ENCODE assay signal across 10 cellular contexts in genomic region chr15:92909131-92909781, GRCh38. TPM values are rescaled to one million over a fixed set of nuclear protein-coding genes. Genes with fewer than 3 reads are reported as not detected.
DNase-seq lines count a peak whose midpoint lies in the region; ATAC-seq and TF ChIP-seq lines count a peak whose summit lies in the region.
"Had no signal": no experiment of that assay in that cellular context is flagged by ENCODE, and none has a peak within 500 bp of the region (broad histone marks: within the 10 kb centered on the region; RNA-seq: fewer than 3 reads in every experiment).

No MANE protein-coding gene starts in this region.

- H2AK5ac ChIP-seq in H9 (ENCODE audit: insufficient read length, low read length), result no peak overlapping the region

- H3K4ac ChIP-seq in H9 (ENCODE audit: low read depth, low read length), result no peak overlapping the region

- ATAC-seq in Panc1 (no peak), HG02840 (IDR thresholded peaks at IDR 0.05; ENCODE audit: low FRiP score, unreplicated experiment) (no peak), HG03175 (IDR thresholded peaks at IDR 0.05; ENCODE audit: unreplicated experiment) (no peak)
- ATAC-seq: esophagus mucosa had no signal

- H3K9ac ChIP-seq in BLaER1 treated with 17β-estradiol and CSF1 and Interleukin-3, amounts not matched to agents 10 nM and 100 nM, result peak overlapping the region in 3 of 11 experiments; percentile 71 to 99 (median 87); a peak in 4 of 22 replicates
- H3K9ac ChIP-seq in endodermal cell (ENCODE audit: extremely low read depth, low read length, poor library complexity, severe bottlenecking), result no peak overlapping the region
- H3K9ac ChIP-seq in H9 (ENCODE audit: extremely low read depth, insufficient read length, low read length), result no peak overlapping the region

- peaks cover 4% of the 10 kb centered on the region for H3K23me2 ChIP-seq in H9 (ENCODE audit: insufficient read length, low read depth, low read length, poor library complexity, severe bottlenecking)

- H3K4me1 Mint-ChIP-seq in endodermal cell, result peaks cover 78% of the 10 kb centered on the region
- H3K4me1 Mint-ChIP-seq in H9, result peaks cover 85 to 88% of the 10 kb centered on the region in 2 experiments

- in situ Hi-C loops in Panc1 (cut with HindIII; ENCODE audit: low pct_unique_long_range_greater_than_20kb, low sequenced_read_pairs), result no loop called here

- peak overlapping the region; percentile 87 for H3K27ac Mint-ChIP-seq in endodermal cell
- peak overlapping the region in 1 of 3 experiments; percentile 62; a peak in 1 of 7 replicates for H3K27ac Mint-ChIP-seq in H9

- CTCF ChIA-PET in Panc1 (lab: Charles Lee), result interaction anchor here (0.6 kb wide), 1 partner anchor 747 kb away, joined by 14 read pairs; no protein-coding TSS in a partner anchor

- H3K9me3 ChIP-seq in BLaER1 treated with 17β-estradiol and CSF1 and Interleukin-3, amounts not matched to agents 10 nM and 100 nM (replicated peaks in 1 of 11), result peaks cover 0 to 7% (median 0%) of the 10 kb centered on the region in 11 experiments; a peak in 2 of 22 replicates
- H3K9me3 ChIP-seq in Panc1 (ENCODE audit: control insufficient read depth, insufficient read depth, low read depth, low read length) (no peaks in the 10 kb centered on the region), endodermal cell (ENCODE audit: control insufficient read depth, low read length) (no peaks in the 10 kb centered on the region), ovary (no peaks in the 10 kb centered on the region), H9 (ENCODE audit: control insufficient read depth, low read depth, low read length) (no peaks in the 10 kb centered on the region)

- no peaks in the 10 kb centered on the region for H3K27me3 Mint-ChIP-seq in endodermal cell (ENCODE audit: insufficient read depth)
- no peaks in the 10 kb centered on the region for H3K27me3 Mint-ChIP-seq in H9 (ENCODE audit: low read depth)

- TF ChIP-seq EP300 in ovary (IDR thresholded peaks at IDR 0.05), result no peak

- peaks cover 0 to 49% (median 31%) of the 10 kb centered on the region in 11 experiments; a peak in 12 of 22 replicates for H4K20me1 ChIP-seq in BLaER1 treated with 17β-estradiol and CSF1 and Interleukin-3, amounts not matched to agents 10 nM and 100 nM
- no peaks in the 10 kb centered on the region for H4K20me1 ChIP-seq in H9 (ENCODE audit: control insufficient read depth, insufficient read depth, insufficient read length)

- H3K79me2 ChIP-seq in H9 (ENCODE audit: insufficient read depth, low read length), result peaks cover 57% of the 10 kb centered on the region

- no peak overlapping the region for H3K56ac ChIP-seq in H9 (ENCODE audit: insufficient read length, low read depth, low read length)

- intact Hi-C loops in Panc1 (cut with micrococcal nuclease; ENCODE audit: unreplicated experiment), result no loop called here
- intact Hi-C loops in ovary (cut with DNase I), result loop anchor here in 1 of 4 donors (5.0 kb wide), 1 partner anchor 77 kb away; no protein-coding TSS in a partner anchor

- no peak overlapping the region for H4K91ac ChIP-seq in H9 (ENCODE audit: insufficient read length, low read depth, low read length)

- no TSS peak for BruUV-seq in Panc1 (replicated peaks; lab: Mats Ljungman, UMichigan)

- TF ChIP-seq CTCF in Panc1 (IDR thresholded peaks at IDR 0.05) (no peak), endodermal cell (conservative IDR thresholded peaks at IDR 0.05) (no peak), ovary (IDR thresholded peaks at IDR 0.05) (no peak), H9 (conservative IDR thresholded peaks at IDR 0.05) (no peak)

- H3K23ac ChIP-seq in H9 (ENCODE audit: insufficient read length, low read depth, low read length), result no peak overlapping the region

- DNase-seq in Panc1 (ENCODE audit: low read depth, low spot score) (no peak), endodermal cell (no peak), ovary (no peak), H9 (no peak)
- no peak for DNase-seq in activated effector memory CD4-positive, alpha-beta T cell treated with anti-CD3 and anti-CD28 coated beads, Interleukin-2, amount 50 U/mL, for 16 hours
- DNase-seq: SHP77 treated with DMSO at 0.1 percent for 48 hours had no signal

- H2BK5ac ChIP-seq in H9 (ENCODE audit: insufficient read length, low read length), result no peak overlapping the region

- no peak overlapping the region for H4K5ac ChIP-seq in H9 (ENCODE audit: insufficient read length, low read depth, low read length)

- H2AFZ ChIP-seq in H9 (ENCODE audit: low read length), result no peak overlapping the region

- H2BK120ac ChIP-seq in H9 (ENCODE audit: low read depth, low read length, poor library complexity, severe bottlenecking), result no peak overlapping the region

- H3K9me3 Mint-ChIP-seq in endodermal cell, result no peaks in the 10 kb centered on the region
- no peaks in the 10 kb centered on the region for H3K9me3 Mint-ChIP-seq in H9

- no peak overlapping the region for H2BK20ac ChIP-seq in H9 (ENCODE audit: low read depth, low read length, poor library complexity, severe bottlenecking)

- no peak overlapping the region for H3T11ph ChIP-seq in H9 (ENCODE audit: low read length)

- TF ChIP-seq POLR2A in ovary (IDR thresholded peaks at IDR 0.05), result no peak

- H3K27ac ChIP-seq in BLaER1 treated with 17β-estradiol and CSF1 and Interleukin-3, amounts not matched to agents 10 nM and 100 nM, result peak overlapping the region in 7 of 11 experiments; percentile 19 to 100 (median 98); a peak in 11 of 22 replicates
- H3K27ac ChIP-seq in Panc1 (ENCODE audit: low read length), result peak overlapping the region; percentile 99
- H3K27ac ChIP-seq in endodermal cell (ENCODE audit: low read depth, low read length), result no peak overlapping the region
- H3K27ac ChIP-seq in ovary, result peak overlapping the region; percentile 48 to 72
- no peak overlapping the region for H3K27ac ChIP-seq in H9 (ENCODE audit: insufficient read length, low read depth, low read length)

- H3K27me3 ChIP-seq in BLaER1 treated with 17β-estradiol and CSF1 and Interleukin-3, amounts not matched to agents 10 nM and 100 nM, result no peaks in the 10 kb centered on the region
- no peaks in the 10 kb centered on the region for H3K27me3 ChIP-seq in Panc1 (ENCODE audit: control insufficient read depth, insufficient read depth, low read length)
- H3K27me3 ChIP-seq in endodermal cell (ENCODE audit: control insufficient read depth, insufficient read depth, low read length, poor library complexity, severe bottlenecking), result no peaks in the 10 kb centered on the region
- no peaks in the 10 kb centered on the region for H3K27me3 ChIP-seq in ovary
- no peaks in the 10 kb centered on the region for H3K27me3 ChIP-seq in H9 (ENCODE audit: insufficient read depth, low read length)

- peaks cover 71 to 96% (median 92%) of the 10 kb centered on the region in 10 experiments for H3K4me1 ChIP-seq in BLaER1 treated with 17β-estradiol and CSF1 and Interleukin-3, amounts not matched to agents 10 nM and 100 nM
- H3K4me1 ChIP-seq in Panc1 (ENCODE audit: control insufficient read depth, insufficient read depth, low read length) (peaks cover 89% of the 10 kb centered on the region), endodermal cell (ENCODE audit: control insufficient read depth, insufficient read depth, low read length) (peaks cover 7% of the 10 kb centered on the region), ovary (ENCODE audit: insufficient read depth) (peaks cover 24% of the 10 kb centered on the region), H9 (ENCODE audit: insufficient read depth, low read length) (peaks cover 2% of the 10 kb centered on the region; the same call in 1 of the 2 replicates)

- peak overlapping the region in 10 of 11 experiments; percentile 82 to 99 (median 88); a peak in 17 of 22 replicates for H3K4me2 ChIP-seq in BLaER1 treated with 17β-estradiol and CSF1 and Interleukin-3, amounts not matched to agents 10 nM and 100 nM
- no peak overlapping the region for H3K4me2 ChIP-seq in H9 (ENCODE audit: insufficient read depth, insufficient read length, low read length)

- WGBS in endodermal cell (ENCODE audit: insufficient coverage in 1 of 2, insufficient read length in 1 of 2), 2 experiments, result 77 to 93% methylated on average over 4 to 7 of the region's 7 CpGs
- WGBS in ovary, 3 donors, result 39 to 43% (median 42%) methylated on average over 7 of the region's 7 CpGs
- no CpG with 5 or more reads among the region's 7 CpGs for WGBS in H9 (ENCODE audit: extremely low coverage, insufficient read length, low lambda C conversion rate)

- H3K79me1 ChIP-seq in H9 (ENCODE audit: insufficient read depth, low read depth, low read length, poor library complexity, severe bottlenecking), result peaks cover 3% of the 10 kb centered on the region

- no peak overlapping the region for H4K8ac ChIP-seq in H9 (replicated peaks; ENCODE audit: insufficient read length, low read depth, low read length)

- no peak overlapping the region for H2BK12ac ChIP-seq in H9 (ENCODE audit: insufficient read length, low read depth, low read length)

- peaks cover 26 to 61% (median 55%) of the 10 kb centered on the region in 11 experiments; a peak in 20 of 22 replicates for H3K36me3 ChIP-seq in BLaER1 treated with 17β-estradiol and CSF1 and Interleukin-3, amounts not matched to agents 10 nM and 100 nM
- H3K36me3 ChIP-seq in Panc1 (ENCODE audit: control insufficient read depth, insufficient read depth, low read length), result peaks cover 3% of the 10 kb centered on the region; the same call in 1 of the 2 replicates
- H3K36me3 ChIP-seq in endodermal cell (ENCODE audit: control insufficient read depth, insufficient read depth, low read length), result peaks cover 48% of the 10 kb centered on the region
- H3K36me3 ChIP-seq in ovary, result no peaks in the 10 kb centered on the region

- H3K4me3 Mint-ChIP-seq in endodermal cell (no peak overlapping the region), H9 (no peak overlapping the region; a peak in 1 of 5 replicates)

- POLR2A ChIA-PET in Panc1 (lab: Charles Lee), result interaction anchor here (0.7 to 1.3 kb wide), 2 partner anchors 27 to 106 kb away, joined by 4 to 6 read pairs; no protein-coding TSS in a partner anchor

- no peak overlapping the region for H3K14ac ChIP-seq in H9 (ENCODE audit: insufficient read depth, low read length)

- no peak overlapping the region for H2BK15ac ChIP-seq in H9 (ENCODE audit: low read depth, low read length)

- H3K18ac ChIP-seq in H9 (ENCODE audit: insufficient read length, low read depth, low read length), result no peak overlapping the region

- H3K4me3 ChIP-seq in BLaER1 treated with 17β-estradiol and CSF1 and Interleukin-3, amounts not matched to agents 10 nM and 100 nM, result peak overlapping the region in 1 of 10 experiments; percentile 50; a peak in 1 of 20 replicates
- H3K4me3 ChIP-seq in Panc1 (ENCODE audit: low read depth in 2 of 2, low read length in 2 of 2), result no peak overlapping the region
- no peak overlapping the region for H3K4me3 ChIP-seq in endodermal cell (ENCODE audit: low read length)
- no peak overlapping the region for H3K4me3 ChIP-seq in ovary

- H3K36me3 Mint-ChIP-seq in endodermal cell (ENCODE audit: low read depth), result peaks cover 38% of the 10 kb centered on the region
- peaks cover 15 to 43% (median 38%) of the 10 kb centered on the region in 3 experiments for H3K36me3 Mint-ChIP-seq in H9 (ENCODE audit: insufficient read depth in 1 of 3, low read depth in 3 of 3)

RNA-seq across cellular contexts. Expression of gene CHD2, which starts 9.1 kb away (rescaled TPM):
- 81.8 TPM for total RNA-seq in Panc1 (2021; ENCODE audit: unreplicated experiment)
- 43.9 TPM for polyA plus RNA-seq in Panc1 (2012; ENCODE audit: insufficient read length)
- total RNA-seq in endodermal cell, result 100 to 1,000 TPM; 116 to 127 TPM
- 56.2 TPM for polyA plus RNA-seq in endodermal cell (2013, experiment 1 of 2)
- polyA plus RNA-seq in endodermal cell (2013, experiment 2 of 2), result 46.7 TPM
- total RNA-seq in ovary, result 100 to 1,000 TPM in 4 of 7 donors, 10 to 100 TPM in 3; 83.8 to 146 (median 106) TPM
- 10 to 100 TPM; 43.6 to 73.9 TPM for polyA plus RNA-seq in ovary
- 56.7 and 63.3 TPM in 2 replicates for total RNA-seq in H9 (2021)

Comparison
In these comparisons a context has a peak if more than half of its experiments do, and no peak if none do; other contexts are left out.
1. H3K27ac ChIP-seq: peak in BLaER1 treated with 17β-estradiol and CSF1 and Interleukin-3, amounts not matched to agents 10 nM and 100 nM (7 of 11), Panc1 (single experiment) and ovary (2 of 2); none in endodermal cell (single experiment) and H9 (single experiment).